1 cellular context compared by ENCODE assay signal in genomic region chr14:102262894-102263462, GRCh38.
TF ChIP-seq lines count a peak whose summit lies in the region.

No MANE protein-coding gene starts in this region.

TF ChIP-seq in HepG2, 621 proteins besides CTCF, POLR2A, EP300 and RAD21 (continued from another document):
- TF ChIP-seq ARID4A (CRISPR knock-in tag; IDR thresholded peaks at IDR 0.05; ENCODE audit: borderline replicate concordance), result no peak
- no peak for TF ChIP-seq ZNF720 (CRISPR knock-in tag; IDR thresholded peaks at IDR 0.05)
- no peak for TF ChIP-seq ZKSCAN8 (CRISPR knock-in tag; IDR thresholded peaks at IDR 0.05; ENCODE audit: borderline replicate concordance)
- TF ChIP-seq GPBP1L1 (CRISPR knock-in tag; IDR thresholded peaks at IDR 0.05), result no peak
- TF ChIP-seq ZSCAN5A (CRISPR knock-in tag; IDR thresholded peaks at IDR 0.05; ENCODE audit: borderline replicate concordance), result no peak; the same call in 1 of the 2 replicates
- no peak for TF ChIP-seq TRAFD1 (CRISPR knock-in tag; IDR thresholded peaks at IDR 0.05; ENCODE audit: borderline replicate concordance)
- TF ChIP-seq IKZF5 (CRISPR knock-in tag; IDR thresholded peaks at IDR 0.05), result no peak
- no peak for TF ChIP-seq BHLHE40 (IDR thresholded peaks at IDR 0.05; ENCODE audit: low read length)
- TF ChIP-seq SIX4 (CRISPR knock-in tag; IDR thresholded peaks at IDR 0.05), result no peak; the same call in 1 of the 2 replicates
- no peak for TF ChIP-seq CCDC6 (CRISPR knock-in tag; IDR thresholded peaks at IDR 0.05)
- no peak for TF ChIP-seq ZNF800 (CRISPR knock-in tag; IDR thresholded peaks at IDR 0.05)
- no peak for TF ChIP-seq NR3C1 (CRISPR knock-in tag; IDR thresholded peaks at IDR 0.05)
- TF ChIP-seq MIXL1 (CRISPR knock-in tag; IDR thresholded peaks at IDR 0.05), result peak; percentile 36; the same call in 1 of the 2 replicates
